Comparison of ENCODE assay signal across 8 cellular contexts in the genomic region with DNA sequence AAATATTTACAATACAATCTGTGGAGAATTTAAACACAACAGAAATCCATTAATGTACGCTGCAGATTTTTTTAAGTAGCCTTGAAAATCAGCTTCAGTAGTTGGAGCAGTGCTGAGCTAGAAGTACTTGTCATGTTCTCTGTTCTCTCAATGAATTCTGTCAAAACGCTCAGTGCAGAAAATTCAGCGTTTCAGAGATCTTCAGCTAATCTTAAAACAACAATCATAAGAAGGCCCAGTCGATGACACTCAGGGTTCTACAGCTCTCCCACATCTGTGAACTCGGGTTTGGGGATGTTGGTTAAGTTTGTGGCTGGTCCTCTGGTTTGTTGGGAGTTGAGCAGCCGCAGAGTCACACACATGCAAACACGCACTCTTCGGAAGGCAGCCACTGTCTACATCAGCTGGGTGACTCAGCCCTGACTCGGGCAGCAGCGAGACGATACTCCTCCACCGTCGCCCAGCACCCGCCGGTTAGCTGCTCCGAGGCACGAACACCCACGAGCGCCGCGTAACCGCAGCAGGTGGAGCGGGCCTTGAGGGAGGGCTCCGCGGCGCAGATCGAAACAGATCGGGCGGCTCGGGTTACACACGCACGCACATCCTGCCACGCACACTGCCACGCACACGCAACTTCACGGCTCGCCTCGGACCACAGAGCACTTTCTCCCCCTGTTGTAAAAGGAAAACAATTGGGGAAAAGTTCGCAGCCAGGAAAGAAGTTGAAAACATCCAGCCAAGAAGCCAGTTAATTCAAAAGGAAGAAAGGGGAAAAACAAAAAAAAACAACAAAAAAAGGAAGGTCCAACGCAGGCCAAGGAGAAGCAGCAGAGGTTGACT.
DNase-seq lines count a peak whose midpoint lies in the region; ATAC-seq and TF ChIP-seq lines count a peak whose summit lies in the region.

No MANE protein-coding gene starts in this region.

- H3K9me3 ChIP-seq in endocrine pancreas (ENCODE audit: control insufficient read depth, low read length): no peaks in the 10 kb centered on the region

- no peaks in the 10 kb centered on the region for H3K36me3 Mint-ChIP-seq in mesothelial cell of epicardium

- H3K27me3 Mint-ChIP-seq in mesothelial cell of epicardium (ENCODE audit: low read depth): peaks cover 22% of the 10 kb centered on the region

- H3K9me3 Mint-ChIP-seq in mesothelial cell of epicardium: no peaks in the 10 kb centered on the region

- TF ChIP-seq CTCF in mesothelial cell of epicardium (IDR thresholded peaks at IDR 0.05; ENCODE audit: unreplicated experiment): no peak

- H3K4me3 Mint-ChIP-seq in mesothelial cell of epicardium: peak overlapping the region; percentile 82

- H3K4me1 ChIP-seq in endocrine pancreas (ENCODE audit: control insufficient read depth, insufficient read depth, low read length): peaks cover 8% of the 10 kb centered on the region

- no peaks in the 10 kb centered on the region for H3K36me3 ChIP-seq in endocrine pancreas (ENCODE audit: control insufficient read depth, insufficient read depth, low read length)

- H3K4me3 ChIP-seq in endocrine pancreas (ENCODE audit: control insufficient read depth, insufficient read depth, low read length): peak overlapping the region; percentile 55

- H3K4me1 Mint-ChIP-seq in mesothelial cell of epicardium: peaks cover 44% of the 10 kb centered on the region

- H3K27me3 ChIP-seq in endocrine pancreas (ENCODE audit: control insufficient read depth, insufficient read depth, low read length): peaks cover 14% of the 10 kb centered on the region

- ATAC-seq in HG02885 (IDR thresholded peaks at IDR 0.05; ENCODE audit: poor library complexity, unreplicated experiment) (peak; percentile 34), HG02852 (IDR thresholded peaks at IDR 0.05; ENCODE audit: unreplicated experiment) (no peak)

- DNase-seq in GM04504 (ENCODE audit: low read depth) (peak; percentile 89), NCI-H69 (lab: John Stamatoyannopoulos, UW) (peak; percentile 70), mesothelial cell of epicardium (ENCODE audit: low spot score in 2 of 2, unreplicated experiment in 2 of 2) (peak in 1 of 2 experiments; percentile 65)
- DNase-seq in activated CD8-positive, alpha-beta memory T cell treated with anti-CD3 and anti-CD28 coated beads for 24 hours: peak; percentile 93
- DNase-seq in stimulated activated CD8-positive, alpha-beta memory T cell treated with anti-CD3 and anti-CD28 coated beads, Interleukin-15, amount 100 ng/mL, for 4 hours (ENCODE audit: low read depth in 2 of 2): peak; percentile 84 to 87

- H3K9ac ChIP-seq in endocrine pancreas (ENCODE audit: control insufficient read depth, insufficient read depth, low read length): no peak overlapping the region

- peak overlapping the region; percentile 97 for H3K27ac Mint-ChIP-seq in mesothelial cell of epicardium
